1 cellular context compared by ENCODE assay signal in the genomic region with DNA sequence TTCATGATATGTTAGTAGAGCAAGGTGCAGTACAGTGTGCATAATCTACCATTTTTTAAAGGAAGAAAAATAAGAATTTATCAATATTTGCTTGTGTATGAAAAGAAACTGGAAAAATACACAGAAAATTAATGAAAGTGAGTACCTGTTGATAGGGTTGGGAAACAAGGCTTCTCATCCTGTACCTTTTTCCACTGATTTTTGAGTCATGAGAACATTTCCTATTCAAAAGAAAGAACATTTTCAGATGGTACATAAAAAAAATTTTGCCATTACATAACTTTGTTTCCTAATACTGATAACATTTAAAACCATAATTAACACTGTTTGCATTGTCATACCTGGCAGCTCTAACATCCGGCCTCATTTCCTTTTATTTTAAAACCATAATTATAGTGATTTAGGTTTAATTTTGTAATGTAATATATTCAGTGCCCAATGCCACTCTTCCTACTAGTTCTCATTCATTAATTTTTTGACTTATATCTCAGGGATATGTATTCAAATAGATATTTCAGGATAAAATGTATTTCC.
TF ChIP-seq lines count a peak whose summit lies in the region.

No MANE protein-coding gene starts in this region.

TF ChIP-seq in GM23338, 12 proteins besides CTCF, POLR2A, EP300 and RAD21 (continued from another document):
- TF ChIP-seq, protein P1, sequence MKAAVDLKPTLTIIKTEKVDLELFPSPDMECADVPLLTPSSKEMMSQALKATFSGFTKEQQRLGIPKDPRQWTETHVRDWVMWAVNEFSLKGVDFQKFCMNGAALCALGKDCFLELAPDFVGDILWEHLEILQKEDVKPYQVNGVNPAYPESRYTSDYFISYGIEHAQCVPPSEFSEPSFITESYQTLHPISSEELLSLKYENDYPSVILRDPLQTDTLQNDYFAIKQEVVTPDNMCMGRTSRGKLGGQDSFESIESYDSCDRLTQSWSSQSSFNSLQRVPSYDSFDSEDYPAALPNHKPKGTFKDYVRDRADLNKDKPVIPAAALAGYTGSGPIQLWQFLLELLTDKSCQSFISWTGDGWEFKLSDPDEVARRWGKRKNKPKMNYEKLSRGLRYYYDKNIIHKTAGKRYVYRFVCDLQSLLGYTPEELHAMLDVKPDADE (IDR thresholded peaks at IDR 0.05): no peak
